1 cellular context compared by ENCODE assay signal in the genomic region with DNA sequence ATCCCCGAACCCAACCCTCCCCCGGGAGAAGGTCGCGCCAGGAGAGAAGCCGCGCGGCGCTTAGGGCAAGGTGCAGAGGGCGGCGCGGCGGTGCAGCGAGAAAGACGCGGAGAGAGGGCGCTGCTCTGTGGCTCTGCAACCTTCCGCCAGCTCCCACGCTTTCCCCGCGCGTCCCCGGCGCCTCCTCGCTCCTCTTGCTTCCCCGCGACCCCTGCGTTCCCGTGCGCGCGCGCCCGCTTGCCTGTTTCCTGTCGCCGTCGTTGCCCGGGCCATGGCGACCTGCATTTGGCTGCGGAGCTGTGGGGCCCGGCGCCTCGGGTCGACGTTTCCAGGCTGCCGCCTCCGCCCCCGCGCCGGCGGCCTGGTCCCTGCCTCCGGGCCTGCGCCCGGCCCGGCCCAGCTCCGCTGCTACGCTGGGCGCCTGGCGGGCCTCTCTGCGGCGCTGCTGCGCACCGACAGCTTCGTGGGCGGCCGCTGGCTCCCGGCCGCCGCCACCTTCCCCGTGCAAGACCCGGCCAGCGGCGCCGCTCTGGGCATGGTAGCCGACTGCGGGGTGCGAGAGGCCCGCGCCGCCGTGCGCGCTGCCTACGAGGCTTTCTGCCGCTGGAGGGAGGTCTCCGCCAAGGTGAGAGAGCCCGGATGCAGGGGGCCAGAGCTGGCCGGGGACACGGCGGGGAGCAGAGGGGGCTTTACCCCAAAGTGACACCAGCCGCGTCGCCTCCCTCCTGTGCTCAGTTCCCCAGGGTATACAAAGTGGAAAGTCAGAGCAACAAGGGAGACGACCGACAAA.
A peak's percentile ranks its signal among the peaks of the same experiment; 100 is the strongest.
TF ChIP-seq lines count a peak whose summit lies in the region.

A gene (plus strand): TSS at position 244 of the 790 bp plus-strand sequence. CDS start 28 bp downstream, at position 272.

TF ChIP-seq in K562, 482 proteins besides CTCF, POLR2A, EP300 and RAD21 (continued from another document):
- no peak for TF ChIP-seq STAG1 (CRISPR knock-in tag; IDR thresholded peaks at IDR 0.05; ENCODE audit: borderline replicate concordance)
- TF ChIP-seq NONO (IDR thresholded peaks at IDR 0.05; ENCODE audit: low read depth in 2 of 2, low read length in 1 of 2): peak; percentile 29 to 79; a peak in 2 of 4 replicates
- peak in 1 of 2 experiments; percentile 40; a peak in 1 of 4 replicates for TF ChIP-seq HDAC1 (IDR thresholded peaks at IDR 0.05)
- peak; percentile 75 to 78; a peak in 3 of 4 replicates for TF ChIP-seq NRF1 (conservative IDR thresholded peaks at IDR 0.05 in 1 of 2, IDR thresholded peaks at IDR 0.05 in 1 of 2)
- TF ChIP-seq KDM2B (CRISPR knock-in tag; IDR thresholded peaks at IDR 0.05): peak; percentile 1; the same call in 1 of the 2 replicates
- TF ChIP-seq STAT5B (CRISPR knock-in tag; IDR thresholded peaks at IDR 0.05): no peak
- no peak for TF ChIP-seq PHF21A (IDR thresholded peaks at IDR 0.05; ENCODE audit: borderline replicate concordance, low read depth)
- no peak for TF ChIP-seq ZNF12 (CRISPR knock-in tag; IDR thresholded peaks at IDR 0.05)
- TF ChIP-seq JUND (IDR thresholded peaks at IDR 0.05; ENCODE audit: borderline replicate concordance, low read depth, low read length): 0 out of 2 replicates have a peak, but pooled peaks have one; percentile 17
- no peak; the same call in 2 of the 3 replicates for TF ChIP-seq JUND (tag; IDR thresholded peaks at IDR 0.05; ENCODE audit: borderline replicate concordance, low read depth, low read length)
- TF ChIP-seq ZNF146 (CRISPR knock-in tag; IDR thresholded peaks at IDR 0.05; ENCODE audit: unreplicated experiment): no peak
- no peak for TF ChIP-seq NFE2L1 (tag; IDR thresholded peaks at IDR 0.05; ENCODE audit: borderline replicate concordance, low read depth)
- TF ChIP-seq POLR2H (tag; IDR thresholded peaks at IDR 0.05; ENCODE audit: low read depth): no peak
- no peak for TF ChIP-seq ZNF778 (CRISPR knock-in tag; IDR thresholded peaks at IDR 0.05)
- TF ChIP-seq JUNB (CRISPR knock-in tag; conservative IDR thresholded peaks at IDR 0.05): no peak
- no peak for TF ChIP-seq NELFE (IDR thresholded peaks at IDR 0.05; ENCODE audit: insufficient read depth, insufficient read length)
- TF ChIP-seq SPI1 (IDR thresholded peaks at IDR 0.05; ENCODE audit: borderline replicate concordance, low read depth, low read length): no peak
- TF ChIP-seq SAFB (IDR thresholded peaks at IDR 0.05; ENCODE audit: borderline replicate concordance, low read depth, low read length): peak; percentile 79; the same call in 1 of the 2 replicates
- TF ChIP-seq NFE2 (IDR thresholded peaks at IDR 0.05; ENCODE audit: low read depth): 0 out of 2 replicates have a peak, but pooled peaks have one; percentile 16
- no peak for TF ChIP-seq MIER1 (IDR thresholded peaks at IDR 0.05; ENCODE audit: low read depth)
- TF ChIP-seq KDM1A (IDR thresholded peaks at IDR 0.05): no peak
- no peak for TF ChIP-seq IRF2 (CRISPR knock-in tag; IDR thresholded peaks at IDR 0.05)
- TF ChIP-seq ZNF212 (CRISPR knock-in tag; IDR thresholded peaks at IDR 0.05): no peak
- TF ChIP-seq POLR2G (IDR thresholded peaks at IDR 0.05; ENCODE audit: low read depth, low read length): peak; percentile 90
- TF ChIP-seq, protein P1, sequence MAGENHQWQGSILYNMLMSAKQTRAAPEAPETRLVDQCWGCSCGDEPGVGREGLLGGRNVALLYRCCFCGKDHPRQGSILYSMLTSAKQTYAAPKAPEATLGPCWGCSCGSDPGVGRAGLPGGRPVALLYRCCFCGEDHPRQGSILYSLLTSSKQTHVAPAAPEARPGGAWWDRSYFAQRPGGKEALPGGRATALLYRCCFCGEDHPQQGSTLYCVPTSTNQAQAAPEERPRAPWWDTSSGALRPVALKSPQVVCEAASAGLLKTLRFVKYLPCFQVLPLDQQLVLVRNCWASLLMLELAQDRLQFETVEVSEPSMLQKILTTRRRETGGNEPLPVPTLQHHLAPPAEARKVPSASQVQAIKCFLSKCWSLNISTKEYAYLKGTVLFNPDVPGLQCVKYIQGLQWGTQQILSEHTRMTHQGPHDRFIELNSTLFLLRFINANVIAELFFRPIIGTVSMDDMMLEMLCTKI (IDR thresholded peaks at IDR 0.05; ENCODE audit: partially characterized antibody): no peak
- TF ChIP-seq ZNF76 (CRISPR knock-in tag; IDR thresholded peaks at IDR 0.05; ENCODE audit: borderline replicate concordance): 0 out of 2 replicates have a peak, but pooled peaks have one; percentile 58
- TF ChIP-seq RB1 (IDR thresholded peaks at IDR 0.05; ENCODE audit: low read depth): peak; percentile 72; the same call in 1 of the 2 replicates
- TF ChIP-seq NFIX (CRISPR knock-in tag; IDR thresholded peaks at IDR 0.05; ENCODE audit: low read depth): no peak
- no peak for TF ChIP-seq NUFIP1 (IDR thresholded peaks at IDR 0.05; ENCODE audit: partially characterized antibody)
- no peak for TF ChIP-seq CREBBP (IDR thresholded peaks at IDR 0.05; ENCODE audit: low read depth, low read length)
- peak; percentile 88 for TF ChIP-seq RBFOX2 (IDR thresholded peaks at IDR 0.05; ENCODE audit: low read depth, low read length)
- peak; percentile 60 for TF ChIP-seq CCNT2 (IDR thresholded peaks at IDR 0.05; ENCODE audit: borderline replicate concordance, extremely low read depth, insufficient read length, low read depth, low read length)
- no peak for TF ChIP-seq MCM7 (IDR thresholded peaks at IDR 0.05)
- TF ChIP-seq, protein P2, sequence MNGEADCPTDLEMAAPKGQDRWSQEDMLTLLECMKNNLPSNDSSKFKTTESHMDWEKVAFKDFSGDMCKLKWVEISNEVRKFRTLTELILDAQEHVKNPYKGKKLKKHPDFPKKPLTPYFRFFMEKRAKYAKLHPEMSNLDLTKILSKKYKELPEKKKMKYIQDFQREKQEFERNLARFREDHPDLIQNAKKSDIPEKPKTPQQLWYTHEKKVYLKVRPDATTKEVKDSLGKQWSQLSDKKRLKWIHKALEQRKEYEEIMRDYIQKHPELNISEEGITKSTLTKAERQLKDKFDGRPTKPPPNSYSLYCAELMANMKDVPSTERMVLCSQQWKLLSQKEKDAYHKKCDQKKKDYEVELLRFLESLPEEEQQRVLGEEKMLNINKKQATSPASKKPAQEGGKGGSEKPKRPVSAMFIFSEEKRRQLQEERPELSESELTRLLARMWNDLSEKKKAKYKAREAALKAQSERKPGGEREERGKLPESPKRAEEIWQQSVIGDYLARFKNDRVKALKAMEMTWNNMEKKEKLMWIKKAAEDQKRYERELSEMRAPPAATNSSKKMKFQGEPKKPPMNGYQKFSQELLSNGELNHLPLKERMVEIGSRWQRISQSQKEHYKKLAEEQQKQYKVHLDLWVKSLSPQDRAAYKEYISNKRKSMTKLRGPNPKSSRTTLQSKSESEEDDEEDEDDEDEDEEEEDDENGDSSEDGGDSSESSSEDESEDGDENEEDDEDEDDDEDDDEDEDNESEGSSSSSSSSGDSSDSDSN (IDR thresholded peaks at IDR 0.05; ENCODE audit: borderline replicate concordance in 1 of 2, low read depth in 2 of 2, low read length in 2 of 2): peak; percentile 81 to 93; a peak in 2 of 4 replicates
TF ChIP-seq in K562: peak in this region for 65.
